In the genomic region with DNA sequence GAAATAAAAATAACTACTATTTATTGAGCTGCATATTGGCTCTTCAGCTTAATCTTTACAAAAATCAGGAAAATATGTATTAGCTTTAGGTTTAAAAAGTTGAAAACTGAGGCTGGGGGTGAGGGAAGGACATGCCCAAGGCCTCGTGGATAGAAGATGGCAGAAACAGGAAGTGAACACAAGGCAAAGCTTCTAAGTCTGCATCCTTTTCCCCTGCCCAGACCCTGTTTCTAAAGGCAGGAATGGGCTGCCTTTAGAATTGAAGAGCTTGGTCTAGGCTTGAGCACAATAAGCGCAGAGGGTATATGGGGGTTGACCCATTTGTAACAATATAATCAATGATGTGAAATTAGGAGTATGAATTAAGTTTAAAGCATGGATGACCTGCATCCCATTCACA, we compare ENCODE assay signal across 12 cellular contexts. TPM values are rescaled to one million over a fixed set of nuclear protein-coding genes. Genes with fewer than 3 reads are reported as not detected.
"Had no signal": no experiment of that assay in that cellular context is flagged by ENCODE, and none has a peak within 500 bp of the region (broad histone marks: within the 10 kb centered on the region; RNA-seq: fewer than 3 reads in every experiment).

No MANE protein-coding gene starts in this region.

- H3K9me3 ChIP-seq: HAP-1 had no signal

- FAIRE-seq: HepG2 had no signal

- ATAC-seq: HCT116, HepG2 had no signal

- H3K9me3 Mint-ChIP-seq: HFFc6 had no signal

- DNase-seq: GM23248, GOT3, H7, HFFc6, KG1 had no signal

- H3K4me1 ChIP-seq: HAP-1 had no signal

- H3K36me3 ChIP-seq: HAP-1 had no signal

- H2AFZ ChIP-seq: GM23248 had no signal

- H3K4me3 Mint-ChIP-seq: HFFc6, IgD-negative memory B cell had no signal

- H3K4me3 ChIP-seq: GM23248, HAP-1 had no signal

- H3K9ac ChIP-seq: GM23248 had no signal

- H3K27ac ChIP-seq: GM23248, HL-60 had no signal

- H3K27me3 Mint-ChIP-seq: IgD-negative memory B cell had no signal

- H3K4me1 Mint-ChIP-seq: IgD-negative memory B cell had no signal

- H3K27ac Mint-ChIP-seq: HFFc6, IgD-negative memory B cell had no signal

RNA-seq across cellular contexts. Expression of a gene that starts 6.1 kb away (rescaled TPM):
- total RNA-seq: GM23248, H4, HepG2, HFFc6, HT1080 had no signal
- polyA plus RNA-seq: HepG2, IgD-negative memory B cell had no signal
